ENCODE assay signal across 18 cellular contexts in the genomic region with DNA sequence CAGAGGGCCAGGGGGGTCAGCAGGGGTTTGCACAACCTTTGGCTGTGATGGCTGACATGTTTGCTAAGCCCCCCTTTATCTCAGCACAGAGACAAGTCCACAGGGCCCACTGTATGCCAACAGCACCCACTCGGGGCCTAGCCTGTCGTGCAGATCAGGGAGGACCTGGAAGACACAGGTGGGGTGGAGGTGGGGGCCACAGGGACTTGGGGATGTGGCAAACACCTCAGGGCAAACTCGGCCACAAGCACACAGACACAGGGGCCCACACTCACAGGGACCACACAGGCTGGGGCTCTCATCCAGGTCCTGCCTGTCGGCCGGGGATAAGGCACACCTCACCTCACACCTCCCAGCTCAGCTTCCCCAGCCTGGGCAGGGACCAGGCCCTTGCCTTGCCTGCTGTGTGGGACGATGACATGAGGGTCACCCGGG.
DNase-seq lines count a peak whose midpoint lies in the region; ATAC-seq, FAIRE-seq and TF ChIP-seq lines count a peak whose summit lies in the region.
"Had no signal": no experiment of that assay in that cellular context is flagged by ENCODE, and none has a peak within 500 bp of the region (broad histone marks: within the 10 kb centered on the region; RNA-seq: fewer than 3 reads in every experiment).

No MANE protein-coding gene starts in this region.

- no CpG with 5 or more reads among the region's 7 CpGs for WGBS in neuronal stem cell (ENCODE audit: extremely low coverage in 2 of 2, insufficient read length in 2 of 2, insufficient replicate concordance in 1 of 2), 2 donors

- ATAC-seq in CD4-positive, alpha-beta T cell (ENCODE audit: poor library complexity): no peak
- no peak for ATAC-seq in GM18873 (IDR thresholded peaks at IDR 0.05; ENCODE audit: low FRiP score, unreplicated experiment)
- ATAC-seq: foreskin keratinocyte, HCT116 had no signal

- H3K18ac ChIP-seq in neuronal stem cell (ENCODE audit: low read length): peak overlapping the region; percentile 90

- H3K27ac ChIP-seq in BLaER1 (peak overlapping the region; percentile 83), colonic mucosa (no peak overlapping the region), neuronal stem cell (replicated peaks; ENCODE audit: low read length) (no peak overlapping the region), WERI-Rb-1 (no peak overlapping the region)
- no peak overlapping the region for H3K27ac ChIP-seq in CD4-positive, alpha-beta T cell (ENCODE audit: low read depth, low read length)
- H3K27ac ChIP-seq: foreskin keratinocyte, neutrophil had no signal

- H3K79me1 ChIP-seq in neuronal stem cell (ENCODE audit: low read depth, low read length): no peaks in the 10 kb centered on the region

- H3K27ac Mint-ChIP-seq in CD4-positive, alpha-beta T cell: peak overlapping the region; percentile 92

- no peaks in the 10 kb centered on the region for H3K36me3 Mint-ChIP-seq in CD4-positive, alpha-beta T cell (ENCODE audit: low read depth)

- H4K8ac ChIP-seq in neuronal stem cell (ENCODE audit: low read depth, low read length): no peak overlapping the region

- no peak for TF ChIP-seq POLR2A in GM12891 (IDR thresholded peaks at IDR 0.05; ENCODE audit: low read depth, low read length)

- POLR2A ChIA-PET in CD4-positive, alpha-beta T cell (lab: Charles Lee): no interaction called here

- TF ChIP-seq CTCF in CD4-positive, alpha-beta T cell (IDR thresholded peaks at IDR 0.05): no peak
- TF ChIP-seq CTCF in colonic mucosa (IDR thresholded peaks at IDR 0.05): no peak
- TF ChIP-seq CTCF in WERI-Rb-1 (IDR thresholded peaks at IDR 0.05; ENCODE audit: low read depth, low read length): no peak

- H2BK5ac ChIP-seq in neuronal stem cell (ENCODE audit: low read length): peak overlapping the region; percentile 31

- H3K14ac ChIP-seq in neuronal stem cell (ENCODE audit: low read length): no peak overlapping the region

- H3K36me3 ChIP-seq in BLaER1: no peaks in the 10 kb centered on the region
- no peaks in the 10 kb centered on the region for H3K36me3 ChIP-seq in colonic mucosa
- no peaks in the 10 kb centered on the region for H3K36me3 ChIP-seq in neuronal stem cell (replicated peaks in 1 of 2; ENCODE audit: control insufficient read depth in 2 of 2, insufficient read depth in 2 of 2, low read length in 2 of 2)
- H3K36me3 ChIP-seq in WERI-Rb-1: no peaks in the 10 kb centered on the region
- H3K36me3 ChIP-seq: neutrophil had no signal

- peak overlapping the region; percentile 89 for H3K4me2 ChIP-seq in BLaER1
- H3K4me2 ChIP-seq in neuronal stem cell (ENCODE audit: insufficient read depth, low read length, poor library complexity, severe bottlenecking): no peak overlapping the region

- H2BK15ac ChIP-seq in neuronal stem cell (ENCODE audit: low read length): peak overlapping the region; percentile 94

- H3K9me3 Mint-ChIP-seq in CD4-positive, alpha-beta T cell: no peaks in the 10 kb centered on the region

- H3K4me3 ChIP-seq in BLaER1 (no peak overlapping the region), colonic mucosa (no peak overlapping the region), neuronal stem cell (ENCODE audit: low read length in 2 of 2) (no peak overlapping the region), WERI-Rb-1 (ENCODE audit: low read depth, low read length) (no peak overlapping the region)

- no peaks in the 10 kb centered on the region for H3K9me3 ChIP-seq in BLaER1
- H3K9me3 ChIP-seq in CD4-positive, alpha-beta T cell (ENCODE audit: control insufficient read depth, low read length): no peaks in the 10 kb centered on the region
- no peaks in the 10 kb centered on the region for H3K9me3 ChIP-seq in colonic mucosa
- H3K9me3 ChIP-seq in neuronal stem cell (replicated peaks in 1 of 2; ENCODE audit: control insufficient read depth in 2 of 2, insufficient read depth in 1 of 2, low read depth in 1 of 2, low read length in 2 of 2): no peaks in the 10 kb centered on the region
- no peaks in the 10 kb centered on the region for H3K9me3 ChIP-seq in WERI-Rb-1 (ENCODE audit: severe bottlenecking)
- H3K9me3 ChIP-seq: neutrophil had no signal

- H2BK12ac ChIP-seq in neuronal stem cell (ENCODE audit: low read length): peak overlapping the region; percentile 98

- DNase-seq in CD4-positive, alpha-beta T cell: no peak
- DNase-seq in colonic mucosa (peak; percentile 11), neuronal stem cell (ENCODE audit: low spot score) (no peak), WERI-Rb-1 (no peak), GM12891 (ENCODE audit: insufficient read length, low spot score) (no peak)
- DNase-seq: activated naive CD4-positive, alpha-beta T cell; cortex of kidney; foreskin keratinocyte; KG1; NCI-H1092 treated with DMSO at 0.1 percent for 48 hours; NCI-H2081 treated with DMSO at 0.1 percent for 48 hours; NCI-H524 treated with DMSO at 0.1 percent for 48 hours; stimulated activated naive CD4-positive, alpha-beta T cell treated with Interleukin-2 at 50 U/mL for 16 hours had no signal

- H4K20me1 ChIP-seq in BLaER1: no peaks in the 10 kb centered on the region

- H3K9ac ChIP-seq in BLaER1 (no peak overlapping the region), colonic mucosa (ENCODE audit: low read depth in 2 of 2, low read length in 2 of 2) (no peak overlapping the region), neuronal stem cell (ENCODE audit: low read depth, low read length, poor library complexity) (peak overlapping the region; percentile 6)

- H3K27me3 Mint-ChIP-seq in CD4-positive, alpha-beta T cell: no peaks in the 10 kb centered on the region

- peak overlapping the region; percentile 94 for H2AK5ac ChIP-seq in neuronal stem cell (ENCODE audit: low read depth, low read length)

- intact Hi-C loops in CD4-positive, alpha-beta T cell (cut with DNase I, micrococcal nuclease): loop anchor here in 1 of 2 experiments (2.0 kb wide), 1 partner anchor 19 kb away; no protein-coding TSS in a partner anchor
- intact Hi-C loops in colonic mucosa (cut with DNase I): no loop called here

- H2BK120ac ChIP-seq in neuronal stem cell (ENCODE audit: low read depth, low read length): peak overlapping the region; percentile 78

- H3K23ac ChIP-seq in neuronal stem cell (ENCODE audit: low read depth, low read length, poor library complexity): peak overlapping the region; percentile 23

- peaks cover 69% of the 10 kb centered on the region for H3K4me1 ChIP-seq in BLaER1
- H3K4me1 ChIP-seq in colonic mucosa: no peaks in the 10 kb centered on the region
- peaks cover 23 to 33% of the 10 kb centered on the region in 2 donors for H3K4me1 ChIP-seq in neuronal stem cell (ENCODE audit: control insufficient read depth in 2 of 2, insufficient read depth in 1 of 2, low read depth in 1 of 2, low read length in 2 of 2)
- H3K4me1 ChIP-seq: foreskin keratinocyte had no signal

- H2AFZ ChIP-seq in neuronal stem cell (ENCODE audit: low read length): no peak overlapping the region

- H3K4me1 Mint-ChIP-seq in CD4-positive, alpha-beta T cell (ENCODE audit: low read depth): peaks cover 68% of the 10 kb centered on the region

- H3K4ac ChIP-seq in neuronal stem cell (ENCODE audit: low read length): peak overlapping the region; percentile 30

- H4K91ac ChIP-seq in neuronal stem cell (ENCODE audit: low read depth, low read length, poor library complexity): no peak overlapping the region

- H3K4me3 Mint-ChIP-seq in CD4-positive, alpha-beta T cell: no peak overlapping the region

- no peak for FAIRE-seq in GM12891 (lab: Jason Lieb, UNC)
- FAIRE-seq: G401.6 had no signal

- CTCF ChIA-PET in CD4-positive, alpha-beta T cell (lab: Charles Lee): no interaction called here

- H3K27me3 ChIP-seq in BLaER1 (no peaks in the 10 kb centered on the region), colonic mucosa (no peaks in the 10 kb centered on the region), neuronal stem cell (ENCODE audit: control insufficient read depth in 3 of 3, insufficient read depth in 3 of 3, low read depth in 1 of 3, low read length in 3 of 3) (peaks cover 0 to 39% (median 0%) of the 10 kb centered on the region in 3 experiments), WERI-Rb-1 (ENCODE audit: insufficient read depth, low read depth, severe bottlenecking) (no peaks in the 10 kb centered on the region)
- no peaks in the 10 kb centered on the region for H3K27me3 ChIP-seq in CD4-positive, alpha-beta T cell (ENCODE audit: control insufficient read depth, insufficient read depth, low read length)
- H3K27me3 ChIP-seq: foreskin keratinocyte had no signal

TF ChIP-seq in GM12891, 5 proteins besides CTCF, POLR2A, EP300 and RAD21:
- TF ChIP-seq PAX5 (IDR thresholded peaks at IDR 0.05; ENCODE audit: insufficient read depth, low read length, severe bottlenecking) (no peak), POLR2AphosphoS5 (IDR thresholded peaks at IDR 0.05; ENCODE audit: low read depth, low read length) (no peak), POU2F2 (IDR thresholded peaks at IDR 0.05; ENCODE audit: low read depth, low read length) (no peak), TAF1 (IDR thresholded peaks at IDR 0.05; ENCODE audit: low read depth, low read length) (no peak), SPI1 (IDR thresholded peaks at IDR 0.05; ENCODE audit: low read depth, low read length) (no peak)
